16 cellular contexts compared by ENCODE assay signal in the genomic region with DNA sequence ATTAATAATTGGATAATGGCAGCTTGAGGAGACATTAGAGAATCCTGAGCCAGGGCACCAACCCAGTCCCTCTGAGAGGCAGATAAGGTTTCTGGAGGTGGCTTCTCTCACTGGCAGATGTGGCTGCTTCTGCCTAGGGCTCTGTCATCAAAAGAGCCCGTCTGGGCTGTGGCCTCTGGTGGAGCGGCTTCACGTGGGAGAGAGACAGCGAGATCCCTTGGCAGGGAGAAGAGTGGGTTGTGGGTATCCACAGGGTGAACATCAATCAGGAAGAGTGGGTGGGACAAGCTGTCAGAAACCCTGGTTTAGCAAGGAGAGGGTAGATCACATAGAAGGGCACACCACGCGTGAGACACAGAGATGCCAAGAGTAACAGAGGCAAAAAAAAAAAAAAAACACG. TPM values are rescaled to one million over a fixed set of nuclear protein-coding genes. Genes with fewer than 3 reads are reported as not detected.
"Had no signal": no experiment of that assay in that cellular context is flagged by ENCODE, and none has a peak within 500 bp of the region (broad histone marks: within the 10 kb centered on the region; RNA-seq: fewer than 3 reads in every experiment).

No MANE protein-coding gene starts in this region.

- H3K36me3 ChIP-seq: adrenal gland, cardiac muscle cell, gastroesophageal sphincter, heart right ventricle, lower lobe of right lung, right lobe of liver had no signal

- H3K27ac Mint-ChIP-seq: nephron progenitor cell; T-helper 1 cell treated with Interleukin-12 subunit alpha and Interleukin-12 subunit beta and Interleukin-4 antibody, amounts not matched to agents 30 μg/mL and 1 μg/mL, for 36 hours had no signal

- H3K4me3 ChIP-seq: adrenal gland, cardiac muscle cell, gastroesophageal sphincter, heart right ventricle, lower lobe of right lung, psoas muscle, right lobe of liver, SK-N-MC, smooth muscle cell had no signal

- H3K9me3 ChIP-seq: adrenal gland, gastroesophageal sphincter, heart right ventricle, lower lobe of right lung, psoas muscle, right lobe of liver had no signal

- H3K27ac ChIP-seq: adrenal gland, cardiac muscle cell, gastroesophageal sphincter, heart right ventricle, lower lobe of right lung, psoas muscle, right lobe of liver, SK-N-MC had no signal

- H3K4me3 Mint-ChIP-seq: nephron progenitor cell; T-helper 1 cell treated with Interleukin-12 subunit alpha and Interleukin-12 subunit beta and Interleukin-4 antibody, amounts not matched to agents 30 μg/mL and 1 μg/mL, for 36 hours had no signal

- DNase-seq: activated CD4-positive, alpha-beta T cell treated with anti-CD3 and anti-CD28 coated beads, Interleukin-2, amount 50 U/mL, for 4 hours; activated gamma-delta T cell treated with Interleukin-2 at 50 U/mL for 16 hours; adrenal gland; heart right ventricle; left colon; lower lobe of right lung; nephron progenitor cell; occipital lobe; psoas muscle; right lobe of liver had no signal

- H3K4me1 ChIP-seq: right lobe of liver had no signal

- H3K9me3 Mint-ChIP-seq: nephron progenitor cell; T-helper 1 cell treated with Interleukin-12 subunit alpha and Interleukin-12 subunit beta and Interleukin-4 antibody, amounts not matched to agents 30 μg/mL and 1 μg/mL, for 36 hours had no signal

- H3K27me3 ChIP-seq: adrenal gland, cardiac muscle cell, right lobe of liver had no signal

- ATAC-seq: gastroesophageal sphincter, heart right ventricle, left colon, lower lobe of right lung, psoas muscle, right lobe of liver had no signal

RNA-seq across cellular contexts. Expression of gene VWA5B1, which starts 30.1 kb away (rescaled TPM):
- total RNA-seq: right lobe of liver, smooth muscle cell had no signal
- polyA plus RNA-seq: esophagus, smooth muscle cell had no signal
